In the genomic region with DNA sequence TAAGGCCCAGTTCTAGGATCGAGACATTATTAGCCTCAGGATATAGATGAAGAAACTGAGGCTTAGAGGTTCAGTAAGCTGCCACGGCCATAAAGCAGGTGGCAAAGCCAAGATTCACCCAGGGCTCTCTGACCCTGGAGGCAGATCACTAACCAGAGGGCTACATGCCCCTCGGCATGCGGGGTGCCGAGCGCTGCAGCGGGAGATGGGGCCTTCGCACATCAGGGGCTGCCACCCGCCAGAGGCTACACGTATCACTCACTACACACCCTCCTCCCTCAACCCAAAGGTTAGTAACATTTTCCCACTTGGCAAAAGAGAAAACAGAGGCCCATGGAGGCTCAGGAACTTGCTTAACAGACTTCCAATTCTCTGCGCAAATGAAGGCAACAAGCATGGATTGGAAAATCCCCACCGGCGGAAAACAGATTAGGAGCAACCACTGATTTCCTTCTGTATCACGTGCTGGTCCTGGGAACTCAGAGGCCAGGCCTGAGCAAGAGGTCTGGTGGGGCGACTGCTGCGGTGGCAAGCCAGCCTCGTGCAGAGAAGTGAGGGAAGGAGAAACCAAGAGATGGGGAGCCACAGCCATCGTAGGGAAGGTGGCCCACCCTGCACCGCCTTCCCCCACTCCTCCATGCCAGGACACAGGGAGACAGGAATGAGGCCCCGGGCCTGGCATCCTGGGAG, we compare ENCODE assay signal across 16 cellular contexts. TPM values are rescaled to one million over a fixed set of nuclear protein-coding genes. Genes with fewer than 3 reads are reported as not detected.
DNase-seq lines count a peak whose midpoint lies in the region; ATAC-seq and TF ChIP-seq lines count a peak whose summit lies in the region.
"Had no signal": no experiment of that assay in that cellular context is flagged by ENCODE, and none has a peak within 500 bp of the region (broad histone marks: within the 10 kb centered on the region; RNA-seq: fewer than 3 reads in every experiment).

No MANE protein-coding gene starts in this region.

- no peaks in the 10 kb centered on the region for H3K27me3 Mint-ChIP-seq in effector memory CD8-positive, alpha-beta T cell
- H3K27me3 Mint-ChIP-seq: memory B cell had no signal

- ATAC-seq in right cardiac atrium (no peak), HG03175 (IDR thresholded peaks at IDR 0.05; ENCODE audit: unreplicated experiment) (no peak), psoas muscle (no peak)
- ATAC-seq in effector memory CD8-positive, alpha-beta T cell (replicated peaks), result no peak
- no peak for ATAC-seq in activated naive CD4-positive, alpha-beta T cell treated with anti-CD3 and anti-CD28 coated beads, Interleukin-2, amount 50 U/mL, for 72 hours
- ATAC-seq: natural killer cell treated with Interleukin-12 subunit alpha and Interleukin-12 subunit beta and Interleukin-15 and Interleukin-18, amount 100 ng/mL, for 72 hours had no signal

- H3K4me3 ChIP-seq in right cardiac atrium (ENCODE audit: low read length) (no peak overlapping the region), sigmoid colon (no peak overlapping the region), psoas muscle (no peak overlapping the region)
- H3K4me3 ChIP-seq: uterus had no signal

- H3K4me1 Mint-ChIP-seq in effector memory CD8-positive, alpha-beta T cell (ENCODE audit: low read depth in 2 of 2), result peaks cover 19 to 42% of the 10 kb centered on the region in 2 donors

- H3K27ac ChIP-seq in C4-2B (peak overlapping the region; percentile 39), right cardiac atrium (ENCODE audit: low read length) (peak overlapping the region; percentile 5), sigmoid colon (peak overlapping the region; percentile 31 to 97 (median 90)), psoas muscle (no peak overlapping the region)

- WGBS in right cardiac atrium, result 82% methylated on average over 20 of the region's 20 CpGs
- 87 to 92% methylated on average over 20 of the region's 20 CpGs for WGBS in sigmoid colon, 2 donors
- 83 to 85% (median 85%) methylated on average over 20 of the region's 20 CpGs for WGBS in psoas muscle, 3 donors

- no peaks in the 10 kb centered on the region for H3K9me3 Mint-ChIP-seq in effector memory CD8-positive, alpha-beta T cell
- H3K9me3 Mint-ChIP-seq in activated naive CD4-positive, alpha-beta T cell treated with anti-CD3 and anti-CD28 coated beads, Interleukin-2, amount 50 U/mL, for 72 hours, result no peaks in the 10 kb centered on the region
- H3K9me3 Mint-ChIP-seq: activated CD4-positive, alpha-beta T cell treated with anti-CD3 and anti-CD28 coated beads, Interleukin-2, amount 10 ng/mL, durations not matched to agents 24 days and 14 days; activated naive CD4-positive, alpha-beta T cell treated with anti-CD3 and anti-CD28 coated beads for 36 hours; memory B cell; natural killer cell treated with Interleukin-12 subunit alpha and Interleukin-12 subunit beta and Interleukin-15 and Interleukin-18, amount 100 ng/mL, for 72 hours had no signal

- no peak for TF ChIP-seq EP300 in sigmoid colon (IDR thresholded peaks at IDR 0.05)

- H3K36me3 Mint-ChIP-seq in effector memory CD8-positive, alpha-beta T cell (ENCODE audit: insufficient read depth), result peaks cover 4% of the 10 kb centered on the region
- H3K36me3 Mint-ChIP-seq in activated naive CD4-positive, alpha-beta T cell treated with anti-CD3 and anti-CD28 coated beads, Interleukin-2, amount 50 U/mL, for 72 hours, result no peaks in the 10 kb centered on the region
- H3K36me3 Mint-ChIP-seq: memory B cell; natural killer cell treated with Interleukin-12 subunit alpha and Interleukin-12 subunit beta and Interleukin-15 and Interleukin-18, amount 100 ng/mL, for 72 hours had no signal

- H3K4me1 ChIP-seq in right cardiac atrium (ENCODE audit: control insufficient read depth, insufficient read depth, low read length) (peaks cover 22% of the 10 kb centered on the region), sigmoid colon (peaks cover 0 to 98% (median 91%) of the 10 kb centered on the region in 4 donors), psoas muscle (peaks cover 43% of the 10 kb centered on the region)

- H3K9me3 ChIP-seq in right cardiac atrium (ENCODE audit: control insufficient read depth, low read length) (no peaks in the 10 kb centered on the region), sigmoid colon (no peaks in the 10 kb centered on the region), psoas muscle (no peaks in the 10 kb centered on the region)
- H3K9me3 ChIP-seq: uterus had no signal

- intact Hi-C loops in right cardiac atrium (cut with DNase I) (no loop called here), sigmoid colon (cut with DNase I) (no loop called here), psoas muscle (cut with DNase I) (no loop called here)

- no peak for TF ChIP-seq CTCF in C4-2B (conservative IDR thresholded peaks at IDR 0.05)
- TF ChIP-seq CTCF in sigmoid colon (IDR thresholded peaks at IDR 0.05), result no peak
- no peak for TF ChIP-seq CTCF in psoas muscle (IDR thresholded peaks at IDR 0.05)

- no peaks in the 10 kb centered on the region for H3K36me3 ChIP-seq in sigmoid colon
- H3K36me3 ChIP-seq in psoas muscle (ENCODE audit: insufficient read depth in 1 of 2, low read depth in 1 of 2), result no peaks in the 10 kb centered on the region
- H3K36me3 ChIP-seq: uterus had no signal

- no peak for TF ChIP-seq POLR2A in sigmoid colon (IDR thresholded peaks at IDR 0.05)

- no peak overlapping the region for H3K4me3 Mint-ChIP-seq in effector memory CD8-positive, alpha-beta T cell
- H3K4me3 Mint-ChIP-seq: activated CD4-positive, alpha-beta T cell treated with anti-CD3 and anti-CD28 coated beads, Interleukin-2, amount 10 ng/mL, durations not matched to agents 24 days and 14 days; activated naive CD4-positive, alpha-beta T cell treated with anti-CD3 and anti-CD28 coated beads for 36 hours; memory B cell; natural killer cell treated with Interleukin-12 subunit alpha and Interleukin-12 subunit beta and Interleukin-15 and Interleukin-18, amount 100 ng/mL, for 72 hours had no signal

- H3K27ac Mint-ChIP-seq in effector memory CD8-positive, alpha-beta T cell, result peak overlapping the region in 1 of 2 donors; percentile 95
- no peak overlapping the region for H3K27ac Mint-ChIP-seq in activated naive CD4-positive, alpha-beta T cell treated with anti-CD3 and anti-CD28 coated beads, Interleukin-2, amount 50 U/mL, for 72 hours
- H3K27ac Mint-ChIP-seq: activated CD4-positive, alpha-beta T cell treated with anti-CD3 and anti-CD28 coated beads, Interleukin-2, amount 10 ng/mL, durations not matched to agents 24 days and 14 days; activated naive CD4-positive, alpha-beta T cell treated with anti-CD3 and anti-CD28 coated beads for 36 hours had no signal

- H3K27me3 ChIP-seq in right cardiac atrium (ENCODE audit: control insufficient read depth, insufficient read depth) (no peaks in the 10 kb centered on the region), sigmoid colon (no peaks in the 10 kb centered on the region), psoas muscle (ENCODE audit: insufficient read depth in 3 of 3, low read length in 2 of 3) (no peaks in the 10 kb centered on the region)
- H3K27me3 ChIP-seq: uterus had no signal

- DNase-seq in amniotic epithelial cell (ENCODE audit: low read depth), result peak; percentile 34
- peak in 1 of 3 donors; percentile 48 for DNase-seq in right cardiac atrium
- DNase-seq in sigmoid colon, result no peak
- DNase-seq in psoas muscle, result no peak
- DNase-seq in effector memory CD8-positive, alpha-beta T cell, result no peak
- no peak for DNase-seq in activated naive CD4-positive, alpha-beta T cell treated with anti-CD3 and anti-CD28 coated beads, Interleukin-2, amount 50 U/mL, for 72 hours (ENCODE audit: low spot score in 2 of 2)
- DNase-seq: activated CD4-positive, alpha-beta T cell treated with anti-CD3 and anti-CD28 coated beads, Interleukin-2, amount 10 ng/mL, durations not matched to agents 24 days and 14 days; activated naive CD4-positive, alpha-beta T cell treated with anti-CD3 and anti-CD28 coated beads for 36 hours; IMR-90; NCI-H1694; stimulated activated naive CD4-positive, alpha-beta T cell; uterus had no signal

RNA-seq across cellular contexts. Expression of a gene that starts 6.0 kb away (rescaled TPM):
- total RNA-seq in right cardiac atrium (10 to 100 TPM; 21.0 to 23.3 (median 22.0) TPM), sigmoid colon (10 to 100 TPM; 11.4 to 31.9 (median 23.9) TPM), psoas muscle (10 to 100 TPM in 2 of 4 donors, 1 to 10 TPM in 2; 5.8 to 21.0 (median 9.9) TPM)
- polyA plus RNA-seq in right cardiac atrium (31.5 TPM), sigmoid colon (10 to 100 TPM; 12.6 to 79.0 (median 49.9) TPM), psoas muscle (10 to 100 TPM in 1 of 3 donors, 1 to 10 TPM in 2; 1.8 to 10.8 (median 4.4) TPM)
- 1 to 10 TPM; 5.1 to 8.4 TPM for total RNA-seq in activated naive CD4-positive, alpha-beta T cell treated with anti-CD3 and anti-CD28 coated beads, Interleukin-2, amount 50 U/mL, for 72 hours

RNA-seq across cellular contexts. Expression of a gene that starts 46.9 kb away (rescaled TPM):
- total RNA-seq in right cardiac atrium, result 1 to 10 TPM; 1.9 to 3.4 (median 2.5) TPM
- 0.75 TPM for polyA plus RNA-seq in right cardiac atrium
- total RNA-seq in sigmoid colon, result 10 to 100 TPM in 1 of 4 donors, 1 to 10 TPM in 3; 3.6 to 10.8 (median 7.0) TPM
- under 1 TPM in 1 of 3 donors, not detected in 2; 0.80 TPM for polyA plus RNA-seq in sigmoid colon
- total RNA-seq in psoas muscle, result under 1 TPM; 0.32 to 0.86 (median 0.62) TPM
- polyA plus RNA-seq in psoas muscle, result under 1 TPM; 0.12 to 0.18 (median 0.17) TPM
- under 1 TPM; 0.16 to 0.32 TPM for total RNA-seq in activated naive CD4-positive, alpha-beta T cell treated with anti-CD3 and anti-CD28 coated beads, Interleukin-2, amount 50 U/mL, for 72 hours
- total RNA-seq: activated CD4-positive, alpha-beta T cell treated with anti-CD3 and anti-CD28 coated beads, Interleukin-2, amount 10 ng/mL, durations not matched to agents 24 days and 14 days; natural killer cell treated with Interleukin-12 subunit alpha and Interleukin-12 subunit beta and Interleukin-15 and Interleukin-18, amount 100 ng/mL, for 72 hours had no signal
